Comparison of ENCODE assay signal across 1 cellular context in genomic region chr12:75977952-75978671, GRCh38.
A peak's percentile ranks its signal among the peaks of the same experiment; 100 is the strongest.
TF ChIP-seq lines count a peak whose summit lies in the region.

No MANE protein-coding gene starts in this region.

TF ChIP-seq in K562, 482 proteins besides CTCF, POLR2A, EP300 and RAD21 (continued from another document):
- TF ChIP-seq ZNF609 (CRISPR knock-in tag; IDR thresholded peaks at IDR 0.05; ENCODE audit: borderline replicate concordance) = no peak
- TF ChIP-seq ZNF134 (CRISPR knock-in tag; conservative IDR thresholded peaks at IDR 0.05) = 0 out of 2 replicates have a peak, but pooled peaks have one; percentile 27
- TF ChIP-seq ARNT (IDR thresholded peaks at IDR 0.05) = no peak
- TF ChIP-seq ZNF766 (CRISPR knock-in tag; conservative IDR thresholded peaks at IDR 0.05) = peak; percentile 45; the same call in 1 of the 2 replicates
- no peak for TF ChIP-seq ZBTB2 (IDR thresholded peaks at IDR 0.05)
- TF ChIP-seq RCOR1 (IDR thresholded peaks at IDR 0.05; ENCODE audit: borderline replicate concordance in 1 of 2, low read depth in 2 of 2, low read length in 2 of 2) = peak in 1 of 2 experiments; percentile 81; a peak in 1 of 4 replicates
- peak; percentile 89 for TF ChIP-seq ATF3 (IDR thresholded peaks at IDR 0.05)
- TF ChIP-seq ATF3 (CRISPR knock-in tag; conservative IDR thresholded peaks at IDR 0.05) = no peak; the same call in 1 of the 2 replicates
- TF ChIP-seq JUND (IDR thresholded peaks at IDR 0.05; ENCODE audit: borderline replicate concordance, low read depth, low read length) = peak; percentile 95
- peak; percentile 87; the same call in 2 of the 3 replicates for TF ChIP-seq JUND (tag; IDR thresholded peaks at IDR 0.05; ENCODE audit: borderline replicate concordance, low read depth, low read length)
- TF ChIP-seq CREB1 (IDR thresholded peaks at IDR 0.05) = no peak
- TF ChIP-seq CREB1 (CRISPR knock-in tag; IDR thresholded peaks at IDR 0.05) = peak; percentile 39
- peak; percentile 97 for TF ChIP-seq JUN (IDR thresholded peaks at IDR 0.05; ENCODE audit: borderline replicate concordance, low read depth, low read length)
- TF ChIP-seq JUN (CRISPR knock-in tag; IDR thresholded peaks at IDR 0.05; ENCODE audit: borderline replicate concordance) = no peak
- TF ChIP-seq CEBPG (CRISPR knock-in tag; IDR thresholded peaks at IDR 0.05) = no peak; the same call in 1 of the 2 replicates
- peak; percentile 31 to 65; a peak in 2 of 4 replicates for TF ChIP-seq CEBPG (tag; conservative IDR thresholded peaks at IDR 0.05 in 1 of 2, IDR thresholded peaks at IDR 0.05 in 1 of 2)
- no peak for TF ChIP-seq ZNF436 (CRISPR knock-in tag; IDR thresholded peaks at IDR 0.05)
- no peak for TF ChIP-seq ARHGAP35 (IDR thresholded peaks at IDR 0.05; ENCODE audit: partially characterized antibody)
- peak; percentile 86 for TF ChIP-seq SMARCA4 (IDR thresholded peaks at IDR 0.05)
TF ChIP-seq in K562: peak in this region for 55.
